Comparison of ENCODE assay signal across 18 cellular contexts in the genomic region with DNA sequence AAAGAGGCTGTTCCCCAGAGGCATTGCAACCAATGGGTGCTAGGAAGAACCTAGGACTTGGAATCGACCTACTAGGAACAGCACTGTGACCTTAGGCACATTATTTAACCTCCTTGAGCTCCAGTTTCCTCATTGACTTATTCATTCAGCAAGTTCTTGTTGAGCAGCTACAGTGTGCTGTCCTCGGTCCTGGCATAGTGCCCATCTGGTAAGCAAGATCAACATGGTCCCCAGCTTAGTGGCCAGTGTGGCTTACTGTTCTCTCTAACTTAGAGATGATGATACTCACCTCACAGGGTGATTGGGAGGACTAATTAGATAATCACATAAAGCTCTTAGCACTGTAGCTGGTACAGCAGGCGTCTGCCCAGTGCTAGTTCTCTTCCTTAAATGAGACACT. TPM values are rescaled to one million over a fixed set of nuclear protein-coding genes. Genes with fewer than 3 reads are reported as not detected.
"Had no signal": no experiment of that assay in that cellular context is flagged by ENCODE, and none has a peak within 500 bp of the region (broad histone marks: within the 10 kb centered on the region; RNA-seq: fewer than 3 reads in every experiment).

No MANE protein-coding gene starts in this region.

- ATAC-seq: activated T-helper 17 cell treated with anti-CD3 and anti-CD28 coated beads, Interleukin-2, amount 50 U/mL, for 72 hours; left lung; natural killer cell had no signal

- H3K27me3 Mint-ChIP-seq: stimulated activated naive CD8-positive, alpha-beta T cell treated with anti-CD3 and anti-CD28 coated beads, Interleukin-15, Interleukin-2, amounts not matched to agents 100 ng/mL and 50 ng/mL, for 24 hours had no signal

- H3K9me3 ChIP-seq: left lung, sigmoid colon, testis had no signal

- FAIRE-seq: astrocyte had no signal

- H3K36me3 ChIP-seq: cardiac muscle cell, left lung, sigmoid colon had no signal

- H3K4me3 ChIP-seq: cardiac muscle cell, left lung, sigmoid colon, testis had no signal

- H3K4me1 Mint-ChIP-seq: activated B cell treated with CpG ODN at 0.5 μM for 24 hours; activated T-helper 17 cell treated with anti-CD3 and anti-CD28 coated beads, Interleukin-2, amount 50 U/mL, for 72 hours had no signal

- H3K27ac ChIP-seq: cardiac muscle cell, left lung, sigmoid colon, testis had no signal

- H3K4me1 ChIP-seq: left lung, sigmoid colon, testis had no signal

- H3K27ac Mint-ChIP-seq: activated B cell treated with CpG ODN at 0.5 μM for 24 hours; activated CD4-positive, alpha-beta T cell treated with anti-CD3 and anti-CD28 coated beads, Interleukin-2, amount 10 ng/mL, durations not matched to agents 24 days and 14 days; activated naive CD4-positive, alpha-beta T cell treated with anti-CD3 and anti-CD28 coated beads for 36 hours; activated T-helper 17 cell treated with anti-CD3 and anti-CD28 coated beads, Interleukin-2, amount 50 U/mL, for 72 hours; memory B cell; natural killer cell; stimulated activated naive CD8-positive, alpha-beta T cell treated with anti-CD3 and anti-CD28 coated beads, Interleukin-15, Interleukin-2, amounts not matched to agents 100 ng/mL and 50 ng/mL, for 24 hours had no signal

- H3K4me3 Mint-ChIP-seq: activated B cell treated with CpG ODN at 0.5 μM for 24 hours; activated CD4-positive, alpha-beta T cell treated with anti-CD3 and anti-CD28 coated beads, Interleukin-2, amount 10 ng/mL, durations not matched to agents 24 days and 14 days; activated naive CD4-positive, alpha-beta T cell treated with anti-CD3 and anti-CD28 coated beads for 36 hours; activated T-helper 17 cell treated with anti-CD3 and anti-CD28 coated beads, Interleukin-2, amount 50 U/mL, for 72 hours; memory B cell; natural killer cell; stimulated activated naive CD8-positive, alpha-beta T cell treated with anti-CD3 and anti-CD28 coated beads, Interleukin-15, Interleukin-2, amounts not matched to agents 100 ng/mL and 50 ng/mL, for 24 hours had no signal

- H3K27me3 ChIP-seq: cardiac muscle cell, sigmoid colon, testis had no signal

- H3K9me3 Mint-ChIP-seq: activated B cell treated with CpG ODN at 0.5 μM for 24 hours; activated CD4-positive, alpha-beta T cell treated with anti-CD3 and anti-CD28 coated beads, Interleukin-2, amount 10 ng/mL, durations not matched to agents 24 days and 14 days; activated naive CD4-positive, alpha-beta T cell treated with anti-CD3 and anti-CD28 coated beads for 36 hours; activated T-helper 17 cell treated with anti-CD3 and anti-CD28 coated beads, Interleukin-2, amount 50 U/mL, for 72 hours; memory B cell; natural killer cell; stimulated activated naive CD8-positive, alpha-beta T cell treated with anti-CD3 and anti-CD28 coated beads, Interleukin-15, Interleukin-2, amounts not matched to agents 100 ng/mL and 50 ng/mL, for 24 hours had no signal

- DNase-seq: activated B cell treated with CpG ODN at 0.5 μM for 24 hours; activated CD4-positive, alpha-beta T cell treated with anti-CD3 and anti-CD28 coated beads, Interleukin-2, amount 10 ng/mL, durations not matched to agents 24 days and 14 days; activated CD8-positive, alpha-beta memory T cell treated with anti-CD3 and anti-CD28 coated beads for 24 hours; activated naive CD4-positive, alpha-beta T cell treated with anti-CD3 and anti-CD28 coated beads for 36 hours; foreskin melanocyte; head of caudate nucleus; islet precursor cell; left lung; natural killer cell; nucleus accumbens; sigmoid colon; stimulated activated CD4-positive, alpha-beta T cell treated with anti-CD3 and anti-CD28 coated beads, Interleukin-12 subunit alpha, Interleukin-12 subunit beta, amount 100 ng/mL, for 4 hours; testis had no signal

- H3K36me3 Mint-ChIP-seq: memory B cell, natural killer cell had no signal

RNA-seq across cellular contexts. Expression of a gene that starts 8.2 kb away (rescaled TPM):
- total RNA-seq: activated B cell treated with CpG ODN at 0.5 μM for 24 hours; activated T-helper 17 cell treated with anti-CD3 and anti-CD28 coated beads, Interleukin-2, amount 50 U/mL, for 72 hours had no signal

RNA-seq across cellular contexts. Expression of a gene that starts 28.2 kb away (rescaled TPM):
- total RNA-seq: activated naive CD4-positive, alpha-beta T cell treated with anti-CD3 and anti-CD28 coated beads for 36 hours; astrocyte; left lung had no signal
